Comparison of ENCODE assay signal across 11 cellular contexts in the genomic region with DNA sequence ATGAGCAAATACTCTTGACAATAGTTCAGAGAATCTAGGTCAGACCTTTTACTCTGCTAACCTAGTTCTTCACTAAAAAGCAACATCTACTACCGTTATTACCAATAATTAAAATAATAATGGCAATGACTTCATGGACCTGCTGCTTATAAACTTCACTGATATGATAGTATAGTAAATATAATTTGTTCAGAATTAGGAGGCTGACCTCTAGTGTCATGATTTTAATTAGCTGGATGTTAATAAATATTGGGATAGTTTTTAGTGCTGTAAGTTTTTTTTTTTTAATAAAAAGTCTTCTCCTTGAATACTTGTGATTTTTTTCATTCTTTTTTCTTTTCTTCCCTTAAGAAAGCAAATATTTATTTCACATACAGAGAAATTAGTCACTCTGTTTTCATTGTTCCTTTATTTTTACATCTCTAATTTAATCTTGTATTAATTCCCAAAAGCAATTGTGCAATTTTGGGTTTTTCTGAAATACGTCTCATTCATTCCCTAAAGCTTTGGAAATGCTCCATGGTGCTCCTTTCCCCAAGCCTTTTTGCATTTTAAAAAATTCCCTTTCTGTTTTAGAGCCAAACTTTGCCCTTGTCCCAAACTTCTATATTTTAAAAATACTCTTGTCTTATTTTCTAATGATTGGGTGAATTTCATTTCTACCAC. TPM values are rescaled to one million over a fixed set of nuclear protein-coding genes. Genes with fewer than 3 reads are reported as not detected.
A peak's percentile ranks its signal among the peaks of the same experiment; 100 is the strongest.
DNase-seq lines count a peak whose midpoint lies in the region; ATAC-seq and TF ChIP-seq lines count a peak whose summit lies in the region.
"Had no signal": no experiment of that assay in that cellular context is flagged by ENCODE, and none has a peak within 500 bp of the region (broad histone marks: within the 10 kb centered on the region; RNA-seq: fewer than 3 reads in every experiment).

No MANE protein-coding gene starts in this region.

- H3K27ac ChIP-seq in left ventricle myocardium inferior (replicated peaks), result peak overlapping the region; percentile 6

- H3K4me3 ChIP-seq in left ventricle myocardium inferior, result peak overlapping the region; percentile 48

- H3K4me1 Mint-ChIP-seq in T-helper 17 cell, result peaks cover 12% of the 10 kb centered on the region
- peaks cover 14% of the 10 kb centered on the region for H3K4me1 Mint-ChIP-seq in stimulated activated memory B cell treated with anti-CD40 and anti-IgM and Interleukin-4, amounts not matched to agents 10 μg/mL and 1 μg/mL and 100 μg/mL, for 72 hours

- ATAC-seq in T-helper 17 cell (no peak), HG03565 (IDR thresholded peaks at IDR 0.05; ENCODE audit: unreplicated experiment) (no peak)
- no peak for ATAC-seq in stimulated activated memory B cell treated with anti-CD40 and anti-IgM and Interleukin-4, amounts not matched to agents 10 μg/mL and 1 μg/mL and 100 μg/mL, for 72 hours

- peaks cover 9% of the 10 kb centered on the region for H3K4me1 ChIP-seq in left ventricle myocardium inferior

- H3K9me3 ChIP-seq in T-helper 17 cell (ENCODE audit: control insufficient read depth, low read length, poor library complexity, severe bottlenecking) (no peaks in the 10 kb centered on the region), left ventricle myocardium inferior (replicated peaks) (peaks cover 10% of the 10 kb centered on the region)

- H3K4me3 Mint-ChIP-seq in T-helper 17 cell, result peak overlapping the region; percentile 93
- H3K4me3 Mint-ChIP-seq in stimulated activated memory B cell treated with anti-CD40 and anti-IgM and Interleukin-4, amounts not matched to agents 10 μg/mL and 1 μg/mL and 100 μg/mL, for 72 hours, result peak overlapping the region; percentile 79
- H3K4me3 Mint-ChIP-seq: endodermal cell, nephron progenitor cell had no signal

- peaks cover 4% of the 10 kb centered on the region for H3K36me3 Mint-ChIP-seq in T-helper 17 cell (ENCODE audit: low read depth)
- H3K36me3 Mint-ChIP-seq in stimulated activated memory B cell treated with anti-CD40 and anti-IgM and Interleukin-4, amounts not matched to agents 10 μg/mL and 1 μg/mL and 100 μg/mL, for 72 hours, result peaks cover 7% of the 10 kb centered on the region

- TF ChIP-seq CTCF in GM13976 (IDR thresholded peaks at IDR 0.05; ENCODE audit: borderline replicate concordance, control extremely low read depth, extremely low read depth, insufficient read depth, missing control alignments), result peak; percentile 17
- TF ChIP-seq CTCF in left ventricle myocardium inferior (IDR thresholded peaks at IDR 0.05; ENCODE audit: borderline replicate concordance), result no peak

- peaks cover 19% of the 10 kb centered on the region for H3K27me3 Mint-ChIP-seq in T-helper 17 cell
- no peaks in the 10 kb centered on the region for H3K27me3 Mint-ChIP-seq in stimulated activated memory B cell treated with anti-CD40 and anti-IgM and Interleukin-4, amounts not matched to agents 10 μg/mL and 1 μg/mL and 100 μg/mL, for 72 hours
- H3K27me3 Mint-ChIP-seq: stimulated activated naive CD8-positive, alpha-beta T cell treated with anti-CD3 and anti-CD28 coated beads, Interleukin-15, amount 100 ng/mL, for 72 hours had no signal

- H3K27me3 ChIP-seq in left ventricle myocardium inferior (ENCODE audit: low read depth), result no peaks in the 10 kb centered on the region

- in situ Hi-C loops in GM13976 (cut with MboI; ENCODE audit: low sequenced_read_pairs, unreplicated experiment), result no loop called here

- H3K36me3 ChIP-seq in left ventricle myocardium inferior, result no peaks in the 10 kb centered on the region

- DNase-seq in GM13976 (ENCODE audit: low spot score) (peak; percentile 61), T-helper 17 cell (no peak), left ventricle myocardium inferior (no peak), DMS53 treated with DMSO at 0.1 percent for 48 hours (lab: John Stamatoyannopoulos, UW; ENCODE audit: unreplicated experiment) (no peak), NCI-H1092 treated with DMSO at 0.1 percent for 48 hours (lab: John Stamatoyannopoulos, UW) (no peak)
- DNase-seq: endodermal cell; NCI-H2171 treated with DMSO at 0.1 percent for 48 hours; stimulated activated naive CD8-positive, alpha-beta T cell treated with anti-CD3 and anti-CD28 coated beads, Interleukin-15, amount 100 ng/mL, for 72 hours had no signal

- intact Hi-C loops in left ventricle myocardium inferior (cut with micrococcal nuclease), result no loop called here

- peaks cover 4% of the 10 kb centered on the region for H3K9me3 Mint-ChIP-seq in stimulated activated memory B cell treated with anti-CD40 and anti-IgM and Interleukin-4, amounts not matched to agents 10 μg/mL and 1 μg/mL and 100 μg/mL, for 72 hours

- H3K27ac Mint-ChIP-seq in T-helper 17 cell, result peak overlapping the region; percentile 94
- H3K27ac Mint-ChIP-seq in stimulated activated memory B cell treated with anti-CD40 and anti-IgM and Interleukin-4, amounts not matched to agents 10 μg/mL and 1 μg/mL and 100 μg/mL, for 72 hours, result peak overlapping the region; percentile 95
- H3K27ac Mint-ChIP-seq: endodermal cell had no signal

RNA-seq across cellular contexts. Expression of a gene that starts 46.6 kb away (rescaled TPM):
- 1 to 10 TPM; 3.8 to 7.3 TPM for total RNA-seq in T-helper 17 cell
- 3.3 TPM for total RNA-seq in left ventricle myocardium inferior
